ENCODE assay signal across 15 cellular contexts in the genomic region with DNA sequence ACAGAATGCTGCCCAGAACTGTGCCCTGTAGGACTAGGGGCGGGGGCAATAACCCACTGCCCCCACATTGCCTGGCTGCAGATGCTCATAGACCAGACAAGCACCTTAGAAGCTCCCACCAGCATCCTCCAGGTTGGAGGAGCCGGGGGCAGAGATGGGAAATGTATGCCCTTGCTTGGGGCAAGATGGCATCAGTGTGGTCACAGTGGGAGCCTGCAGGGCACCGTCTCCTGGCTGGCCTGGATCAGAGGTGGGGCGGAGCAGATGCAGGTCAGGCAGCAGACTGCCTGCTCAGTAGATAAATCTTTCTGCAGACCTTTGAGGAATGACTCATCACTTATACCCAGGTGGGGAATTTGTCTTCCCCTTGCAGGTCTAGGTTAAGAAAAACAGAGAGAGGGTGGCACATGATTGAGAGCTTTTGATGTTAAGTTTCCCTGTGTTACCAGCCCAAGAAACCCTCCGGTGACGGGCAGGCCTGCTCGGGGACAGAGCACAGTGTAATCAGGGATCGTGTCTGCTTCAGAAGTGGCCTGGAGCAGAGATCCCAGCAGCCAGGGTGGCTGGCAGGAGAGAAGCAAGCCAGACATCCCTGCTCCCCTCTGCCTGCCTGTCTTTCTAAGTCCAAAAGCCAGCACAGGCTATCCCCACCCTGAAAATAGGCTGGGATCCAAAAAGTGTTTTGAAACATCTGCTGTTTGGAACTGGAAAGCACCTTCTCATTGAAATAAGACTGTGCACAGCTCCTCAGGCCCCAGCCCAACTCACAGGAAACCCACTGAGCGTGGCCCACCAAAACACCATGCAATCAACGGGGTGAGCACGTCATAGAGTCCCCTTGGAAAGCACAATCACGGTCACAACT. TPM values are rescaled to one million over a fixed set of nuclear protein-coding genes. Genes with fewer than 3 reads are reported as not detected.
DNase-seq lines count a peak whose midpoint lies in the region; ATAC-seq, FAIRE-seq and TF ChIP-seq lines count a peak whose summit lies in the region.
"Had no signal": no experiment of that assay in that cellular context is flagged by ENCODE, and none has a peak within 500 bp of the region (broad histone marks: within the 10 kb centered on the region; RNA-seq: fewer than 3 reads in every experiment).

No MANE protein-coding gene starts in this region.

- TF ChIP-seq POLR2A in HepG2 (IDR thresholded peaks at IDR 0.05; ENCODE audit: insufficient read depth in 1 of 2, low read depth in 2 of 2, low read length in 2 of 2) (no peak), erythroblast (IDR thresholded peaks at IDR 0.05; ENCODE audit: low read length) (no peak)

- no TSS peak for BruUV-seq in HepG2 (replicated peaks; lab: Mats Ljungman, UMichigan)

- TF ChIP-seq RAD21 in HepG2 (CRISPR knock-in tag; IDR thresholded peaks at IDR 0.05): no peak

- DNase-seq in Caki2 (ENCODE audit: low read depth) (peak; percentile 9), GM12865 (ENCODE audit: low read depth) (peak; percentile 28), adipocyte (ENCODE audit: low read depth) (peak; percentile 1), HepG2 (ENCODE audit: low spot score) (no peak), NCI-H1105 (lab: John Stamatoyannopoulos, UW) (no peak), erythroblast (lab: John Stamatoyannopoulos, UW) (no peak), activated gamma-delta T cell (lab: John Stamatoyannopoulos, UW) (no peak), left ventricle myocardium inferior (no peak)
- DNase-seq: activated CD4-positive, alpha-beta T cell treated with anti-CD3 and anti-CD28 coated beads for 48 hours; cortex of kidney; DMS79; transverse colon had no signal

- ATAC-seq in HepG2: no peak
- ATAC-seq: naive thymus-derived CD8-positive, alpha-beta T cell had no signal

- H3K4me2 ChIP-seq in HepG2 (ENCODE audit: low read depth, low read length): no peak overlapping the region
- H3K4me2 ChIP-seq: BLaER1 had no signal

- CTCF ChIA-PET in HepG2 (lab: Yijun Ruan, JAX; ENCODE audit: low intra/inter-chr PET ratio, low total read pairs): no interaction called here

- no peak overlapping the region for H2AFZ ChIP-seq in HepG2 (ENCODE audit: low read length)

- no peaks in the 10 kb centered on the region for H4K20me1 ChIP-seq in HepG2 (ENCODE audit: insufficient read depth, low read length)
- H4K20me1 ChIP-seq: BLaER1 had no signal

- H3K36me3 ChIP-seq in adipocyte (ENCODE audit: control insufficient read depth, insufficient read depth, low read length, severe bottlenecking): no peaks in the 10 kb centered on the region
- no peaks in the 10 kb centered on the region for H3K36me3 ChIP-seq in HepG2 (replicated peaks in 1 of 2; ENCODE audit: control insufficient read depth in 1 of 2, insufficient read depth in 2 of 2, low read length in 2 of 2)
- H3K36me3 ChIP-seq in left ventricle myocardium inferior: no peaks in the 10 kb centered on the region
- H3K36me3 ChIP-seq: BLaER1, transverse colon had no signal

- no peak for FAIRE-seq in HepG2 (lab: Jason Lieb, UNC)
- FAIRE-seq: TTC549 had no signal

- TF ChIP-seq EP300 in HepG2 (IDR thresholded peaks at IDR 0.05; ENCODE audit: low read depth in 2 of 2, low read length in 2 of 2) (no peak), HepG2 (CRISPR knock-in tag; IDR thresholded peaks at IDR 0.05; ENCODE audit: borderline replicate concordance) (no peak)

- 5% methylated on average over 12 of the region's 12 CpGs for WGBS in HepG2 (ENCODE audit: low lambda C conversion rate)

- peaks cover 7% of the 10 kb centered on the region for H3K9me3 ChIP-seq in adipocyte (ENCODE audit: control insufficient read depth, low read length)
- H3K9me3 ChIP-seq in HepG2 (ENCODE audit: low read length): no peaks in the 10 kb centered on the region
- no peaks in the 10 kb centered on the region for H3K9me3 ChIP-seq in left ventricle myocardium inferior (replicated peaks)
- H3K9me3 ChIP-seq: BLaER1, transverse colon had no signal

- TF ChIP-seq CTCF in GM12865 (IDR thresholded peaks at IDR 0.05; ENCODE audit: insufficient read depth, low read depth, low read length, missing control alignments): no peak
- no peak for TF ChIP-seq CTCF in HepG2 (CRISPR knock-in tag; IDR thresholded peaks at IDR 0.05)
- no peak for TF ChIP-seq CTCF in left ventricle myocardium inferior (IDR thresholded peaks at IDR 0.05; ENCODE audit: borderline replicate concordance)

- H3K4me1 ChIP-seq in adipocyte (ENCODE audit: control insufficient read depth, insufficient read depth, low read length) (no peaks in the 10 kb centered on the region), HepG2 (ENCODE audit: insufficient read depth, low read length) (no peaks in the 10 kb centered on the region), left ventricle myocardium inferior (no peaks in the 10 kb centered on the region)
- H3K4me1 ChIP-seq: transverse colon had no signal

- H3K4me3 ChIP-seq in GM12865 (ENCODE audit: low read depth, low read length): no peak overlapping the region
- no peak overlapping the region for H3K4me3 ChIP-seq in adipocyte (ENCODE audit: low read length)
- H3K4me3 ChIP-seq in HepG2 (replicated peaks in 1 of 3; ENCODE audit: insufficient read depth in 1 of 3, low read depth in 2 of 3, low read length in 3 of 3): no peak overlapping the region
- no peak overlapping the region for H3K4me3 ChIP-seq in left ventricle myocardium inferior
- H3K4me3 ChIP-seq: BLaER1, transverse colon had no signal

- H3K79me2 ChIP-seq in HepG2 (ENCODE audit: insufficient read depth, low read length): no peaks in the 10 kb centered on the region

- no peak overlapping the region for H3K27ac ChIP-seq in HepG2 (ENCODE audit: extremely low read length, insufficient read depth, low read length)
- H3K27ac ChIP-seq in left ventricle myocardium inferior (replicated peaks): no peak overlapping the region
- H3K27ac ChIP-seq: BLaER1, transverse colon had no signal

- H3K9ac ChIP-seq in adipocyte (ENCODE audit: low read length) (no peak overlapping the region), HepG2 (ENCODE audit: insufficient read depth, low read depth, low read length) (no peak overlapping the region)
- H3K9ac ChIP-seq: BLaER1 had no signal

- in situ Hi-C loops in Caki2 (cut with HindIII; ENCODE audit: low pct_unique_long_range_greater_than_20kb, low sequenced_read_pairs) (no loop called here), HepG2 (cut with HindIII; ENCODE audit: extremely low pct_ligation_motif_present, low pct_unique_long_range_greater_than_20kb) (no loop called here)

- POLR2A ChIA-PET in HepG2 (lab: Yijun Ruan, JAX): no interaction called here

- intact Hi-C loops in HepG2 (cut with micrococcal nuclease; ENCODE audit: unreplicated experiment): no loop called here
- intact Hi-C loops in left ventricle myocardium inferior (cut with micrococcal nuclease): no loop called here

- H3K27me3 ChIP-seq in adipocyte (replicated peaks; ENCODE audit: control insufficient read depth, insufficient read depth, low read length) (peaks cover 29% of the 10 kb centered on the region), HepG2 (ENCODE audit: control insufficient read depth in 1 of 2, insufficient read depth in 2 of 2, low read length in 2 of 2) (peaks cover 0 to 57% of the 10 kb centered on the region in 2 experiments), left ventricle myocardium inferior (ENCODE audit: low read depth) (peaks cover 92% of the 10 kb centered on the region)
- H3K27me3 ChIP-seq: BLaER1 had no signal

TF ChIP-seq in HepG2, 621 proteins besides CTCF, POLR2A, EP300 and RAD21:
- TF ChIP-seq PPARG (CRISPR knock-in tag; conservative IDR thresholded peaks at IDR 0.05): no peak
- peak; percentile 68 for TF ChIP-seq NFE2L2 (IDR thresholded peaks at IDR 0.05; ENCODE audit: low read length)
- TF ChIP-seq MEIS2 (CRISPR knock-in tag; IDR thresholded peaks at IDR 0.05): no peak
- no peak for TF ChIP-seq SOX13 (IDR thresholded peaks at IDR 0.05)
- TF ChIP-seq SOX13 (CRISPR knock-in tag; conservative IDR thresholded peaks at IDR 0.05 in 1 of 2, IDR thresholded peaks at IDR 0.05 in 1 of 2): no peak
- no peak for TF ChIP-seq TBX2 (CRISPR knock-in tag; IDR thresholded peaks at IDR 0.05; ENCODE audit: borderline replicate concordance)
- no peak for TF ChIP-seq KDM5A (IDR thresholded peaks at IDR 0.05; ENCODE audit: borderline replicate concordance, low read length)
TF ChIP-seq in HepG2: peak in this region for 1.

RNA-seq across cellular contexts. Expression of a gene that starts 50.7 kb away (rescaled TPM):
- total RNA-seq in Caki2 (2014; rRNA removed; shearing (Covaris generic); ENCODE audit: low replicate concordance): 1,493 and 1,714 TPM in 2 replicates
- total RNA-seq in HepG2 (2016; rRNA removed; fragmentation: Illumina TruSeq; extraction: Trizol) (2,370 and 2,621 TPM in 2 replicates), left ventricle myocardium inferior (702 TPM)
- 2,846 and 3,171 TPM in 2 replicates for total RNA-seq in HepG2 (2016; cell fraction: cytosol; rRNA removed; fragmentation: Illumina TruSeq; extraction: Trizol; ENCODE audit: low read depth)
- total RNA-seq in HepG2 (2016; cell fraction: insoluble cytoplasmic fraction; rRNA removed; fragmentation: Illumina TruSeq; extraction: Trizol): 2,344 and 2,494 TPM in 2 replicates
- 4,564 and 4,636 TPM in 2 replicates for total RNA-seq in HepG2 (2016; cell fraction: membrane; rRNA removed; fragmentation: Illumina TruSeq; extraction: Trizol)
- 746 and 817 TPM in 2 replicates for total RNA-seq in HepG2 (2016; cell fraction: nucleus; rRNA removed; fragmentation: Illumina TruSeq; extraction: Trizol)
- polyA plus RNA-seq in HepG2 (2011; rRNA removed): 2,077 and 2,372 TPM in 2 replicates
- polyA plus RNA-seq in HepG2 (2011; cell fraction: cytosol; rRNA removed): 407 and 1,119 TPM in 2 replicates
- 463 and 488 TPM in 2 replicates for polyA plus RNA-seq in HepG2 (2011; cell fraction: nucleus; rRNA removed)
- polyA plus RNA-seq in HepG2 (2012): 4,774 and 5,492 TPM in 2 replicates
- 3,783 and 3,983 TPM in 2 replicates for polyA plus RNA-seq in HepG2 (2016; cell fraction: cytosol; fragmentation: Illumina TruSeq; extraction: Trizol; ENCODE audit: low read depth)
- polyA plus RNA-seq in HepG2 (2016; cell fraction: insoluble cytoplasmic fraction; fragmentation: Illumina TruSeq; extraction: Trizol; ENCODE audit: low read depth): 2,521 and 2,667 TPM in 2 replicates
- polyA plus RNA-seq in HepG2 (2016; cell fraction: membrane; fragmentation: Illumina TruSeq; extraction: Trizol; ENCODE audit: low read depth): 4,834 and 4,888 TPM in 2 replicates
- polyA plus RNA-seq in HepG2 (2016; cell fraction: nucleus; fragmentation: Illumina TruSeq; extraction: Trizol; ENCODE audit: insufficient read depth, low read depth): 1,405 and 1,472 TPM in 2 replicates
- 264 and 339 TPM in 2 replicates for polyA minus RNA-seq in HepG2 (2011; rRNA and poly(A)+ RNA removed; ENCODE audit: low replicate concordance)
- 484 and 523 TPM in 2 replicates for polyA minus RNA-seq in HepG2 (2011; cell fraction: cytosol; rRNA and poly(A)+ RNA removed)
- polyA minus RNA-seq in HepG2 (2011; cell fraction: nucleus; rRNA and poly(A)+ RNA removed): 268 and 368 TPM in 2 replicates

Comparison
In these comparisons a context has a peak if more than half of its experiments do, and no peak if none do; other contexts are left out.
1. DNase-seq: peak in Caki2 (single experiment), GM12865 (single experiment) and adipocyte (single experiment); none in HepG2 (single experiment), NCI-H1105 (single experiment), erythroblast (0 of 2), activated gamma-delta T cell (single experiment) and left ventricle myocardium inferior (single experiment).